In genomic region chr12:15851919-15852318, GRCh38 we compare ENCODE assay signal across 18 cellular contexts. TPM values are rescaled to one million over a fixed set of nuclear protein-coding genes. Genes with fewer than 3 reads are reported as not detected.
A peak's percentile ranks its signal among the peaks of the same experiment; 100 is the strongest.
DNase-seq lines count a peak whose midpoint lies in the region; ATAC-seq and TF ChIP-seq lines count a peak whose summit lies in the region.
"Had no signal": no experiment of that assay in that cellular context is flagged by ENCODE, and none has a peak within 500 bp of the region (broad histone marks: within the 10 kb centered on the region; RNA-seq: fewer than 3 reads in every experiment).

No MANE protein-coding gene starts in this region.

- H3K4ac ChIP-seq in trophoblast cell (ENCODE audit: low read depth, low read length), result no peak overlapping the region

- 81% methylated on average over 3 of the region's 3 CpGs for WGBS in GM23248 (ENCODE audit: low coverage in 1 of 2, low lambda C conversion rate in 2 of 2, missing lambda C conversion rate in 2 of 2), 2 experiments
- no CpG with 5 or more reads among the region's 3 CpGs for WGBS in trophoblast cell (ENCODE audit: extremely low coverage, insufficient coverage, insufficient read length)

- peaks cover 1% of the 10 kb centered on the region for H3K27me3 Mint-ChIP-seq in activated T-helper 2 cell treated with anti-CD3 and anti-CD28 coated beads, Interferon-gamma antibody, Interleukin-2, Interleukin-4, amounts not matched to agents 10 μg/mL and 5 μg/mL and 100 μg/mL, durations not matched to agents 14 hours and 24 hours and 36 hours (ENCODE audit: low read depth)

- POLR2A ChIA-PET in PC-3 (lab: Charles Lee; ENCODE audit: unreplicated experiment), result no interaction called here
- POLR2A ChIA-PET in OCI-LY7 (lab: Charles Lee), result no interaction called here

- 0 out of 2 replicates have a peak overlapping the region, but pooled peaks have one; percentile 42 for H2AFZ ChIP-seq in GM23248
- H2AFZ ChIP-seq in PC-3 (ENCODE audit: low read length), result no peak overlapping the region
- no peak overlapping the region for H2AFZ ChIP-seq in trophoblast cell (ENCODE audit: insufficient read depth, low read length, poor library complexity)
- H2AFZ ChIP-seq in OCI-LY7 (ENCODE audit: low read length), result no peak overlapping the region

- no peak overlapping the region for H4K91ac ChIP-seq in trophoblast cell (ENCODE audit: low read depth, low read length)

- 0 out of 2 replicates have a peak, but pooled peaks cover 4% of the 10 kb centered on the region for H3K9me2 ChIP-seq in GM23248 (ENCODE audit: insufficient read depth)
- H3K9me2 ChIP-seq in PC-3 (replicated peaks; ENCODE audit: low read length), result no peaks in the 10 kb centered on the region
- H3K9me2 ChIP-seq in OCI-LY7 (ENCODE audit: insufficient read depth, low read length), result no peaks in the 10 kb centered on the region

- no peak overlapping the region for H3K9ac ChIP-seq in GM23248
- no peak overlapping the region for H3K9ac ChIP-seq in PC-3 (ENCODE audit: low read length)
- no peak overlapping the region for H3K9ac ChIP-seq in trophoblast cell (ENCODE audit: low read length)
- H3K9ac ChIP-seq: BLaER1 treated with 17β-estradiol and CSF1 and Interleukin-3, amounts not matched to agents 10 nM and 100 nM had no signal

- no peak overlapping the region for H4K12ac ChIP-seq in trophoblast cell (ENCODE audit: low read depth, low read length)

- no peak overlapping the region for H2BK12ac ChIP-seq in trophoblast cell (ENCODE audit: low read length)

- no peaks in the 10 kb centered on the region for H3K9me3 ChIP-seq in GM23248 (ENCODE audit: low read depth)
- no peaks in the 10 kb centered on the region for H3K9me3 ChIP-seq in PC-3 (ENCODE audit: low read length)
- H3K9me3 ChIP-seq in trophoblast cell (ENCODE audit: insufficient read depth, low read depth, low read length), result no peaks in the 10 kb centered on the region
- no peaks in the 10 kb centered on the region for H3K9me3 ChIP-seq in OCI-LY7 (ENCODE audit: low read length)
- H3K9me3 ChIP-seq: BLaER1 treated with 17β-estradiol and CSF1 and Interleukin-3, amounts not matched to agents 10 nM and 100 nM had no signal

- H3K18ac ChIP-seq in trophoblast cell (ENCODE audit: low read length), result no peak overlapping the region

- intact Hi-C loops in PC-3 (cut with micrococcal nuclease), result loop anchor here (10.0 kb wide), 1 partner anchor 577 kb away; no protein-coding TSS in a partner anchor
- intact Hi-C loops in OCI-LY7 (cut with micrococcal nuclease; ENCODE audit: unreplicated experiment), result no loop called here
- intact Hi-C loops in activated T-helper 2 cell treated with anti-CD3 and anti-CD28 coated beads, Interferon-gamma antibody, Interleukin-2, Interleukin-4, amounts not matched to agents 10 μg/mL and 5 μg/mL and 100 μg/mL, durations not matched to agents 14 hours and 24 hours and 36 hours (cut with micrococcal nuclease), result no loop called here

- no peaks in the 10 kb centered on the region for H3K9me3 Mint-ChIP-seq in activated T-helper 2 cell treated with anti-CD3 and anti-CD28 coated beads, Interferon-gamma antibody, Interleukin-2, Interleukin-4, amounts not matched to agents 10 μg/mL and 5 μg/mL and 100 μg/mL, durations not matched to agents 14 hours and 24 hours and 36 hours

- no peak overlapping the region for H3K4me3 Mint-ChIP-seq in activated T-helper 2 cell treated with anti-CD3 and anti-CD28 coated beads, Interferon-gamma antibody, Interleukin-2, Interleukin-4, amounts not matched to agents 10 μg/mL and 5 μg/mL and 100 μg/mL, durations not matched to agents 14 hours and 24 hours and 36 hours (ENCODE audit: low read depth)

- in situ Hi-C loops in GM23248 (cut with MboI), result loop anchor here (5.0 to 25.0 kb wide), 3 partner anchors 255 to 565 kb away; no protein-coding TSS in a partner anchor

- H3K23ac ChIP-seq in trophoblast cell (ENCODE audit: low read length), result no peak overlapping the region

- H3K27ac ChIP-seq in GM23248 (peak overlapping the region; percentile 60), PC-3 (ENCODE audit: low read length) (0 out of 2 replicates have a peak overlapping the region, but pooled peaks have one; percentile 25), trophoblast cell (ENCODE audit: low read depth, low read length) (no peak overlapping the region), OCI-LY7 (ENCODE audit: low read depth, low read length, poor library complexity, severe bottlenecking) (no peak overlapping the region)
- H3K27ac ChIP-seq: BLaER1 treated with 17β-estradiol and CSF1 and Interleukin-3, amounts not matched to agents 10 nM and 100 nM; HL-60 had no signal

- H2AK5ac ChIP-seq in trophoblast cell (ENCODE audit: low read length), result no peak overlapping the region

- H3K36me3 ChIP-seq in GM23248 (ENCODE audit: low read depth) (no peaks in the 10 kb centered on the region), PC-3 (ENCODE audit: low read depth, low read length) (no peaks in the 10 kb centered on the region), trophoblast cell (ENCODE audit: control insufficient read depth in 1 of 2, insufficient read depth in 2 of 2, low read length in 2 of 2) (no peaks in the 10 kb centered on the region), OCI-LY7 (ENCODE audit: insufficient read depth, low read length) (no peaks in the 10 kb centered on the region)
- H3K36me3 ChIP-seq: BLaER1 treated with 17β-estradiol and CSF1 and Interleukin-3, amounts not matched to agents 10 nM and 100 nM had no signal

- H4K20me1 ChIP-seq in GM23248 (ENCODE audit: insufficient read depth) (no peaks in the 10 kb centered on the region), PC-3 (ENCODE audit: low read length) (no peaks in the 10 kb centered on the region), OCI-LY7 (ENCODE audit: insufficient read depth, low read length) (no peaks in the 10 kb centered on the region)
- H4K20me1 ChIP-seq: BLaER1 treated with 17β-estradiol and CSF1 and Interleukin-3, amounts not matched to agents 10 nM and 100 nM had no signal

- H3K79me2 ChIP-seq in GM23248 (ENCODE audit: insufficient read depth) (no peaks in the 10 kb centered on the region), PC-3 (ENCODE audit: low read length) (no peaks in the 10 kb centered on the region), trophoblast cell (ENCODE audit: control insufficient read depth, insufficient read depth, low read length, poor library complexity) (no peaks in the 10 kb centered on the region), OCI-LY7 (ENCODE audit: insufficient read depth, low read depth, low read length) (no peaks in the 10 kb centered on the region)

- H3F3A ChIP-seq in GM23248 (ENCODE audit: insufficient read depth) (peaks cover 17% of the 10 kb centered on the region), PC-3 (ENCODE audit: low read length, unreplicated experiment) (no peaks in the 10 kb centered on the region)

- no peak overlapping the region for H3K27ac Mint-ChIP-seq in activated T-helper 2 cell treated with anti-CD3 and anti-CD28 coated beads, Interferon-gamma antibody, Interleukin-2, Interleukin-4, amounts not matched to agents 10 μg/mL and 5 μg/mL and 100 μg/mL, durations not matched to agents 14 hours and 24 hours and 36 hours

- H3K36me3 Mint-ChIP-seq in activated T-helper 2 cell treated with anti-CD3 and anti-CD28 coated beads, Interferon-gamma antibody, Interleukin-2, Interleukin-4, amounts not matched to agents 10 μg/mL and 5 μg/mL and 100 μg/mL, durations not matched to agents 14 hours and 24 hours and 36 hours (ENCODE audit: low read depth), result no peaks in the 10 kb centered on the region

- no peak overlapping the region for H3K4me3 ChIP-seq in GM23248
- no peak overlapping the region for H3K4me3 ChIP-seq in PC-3 (ENCODE audit: low read length)
- H3K4me3 ChIP-seq in epithelial cell of esophagus (ENCODE audit: low read length), result no peak overlapping the region
- no peak overlapping the region for H3K4me3 ChIP-seq in trophoblast cell (ENCODE audit: low read depth, low read length)
- no peak overlapping the region for H3K4me3 ChIP-seq in OCI-LY7 (ENCODE audit: low read depth, low read length, poor library complexity, severe bottlenecking)
- H3K4me3 ChIP-seq: BLaER1 treated with 17β-estradiol and CSF1 and Interleukin-3, amounts not matched to agents 10 nM and 100 nM; K562 had no signal

- H3K79me1 ChIP-seq in trophoblast cell (ENCODE audit: low read length), result no peaks in the 10 kb centered on the region

- CTCF ChIA-PET in PC-3 (lab: Charles Lee), result no interaction called here
- CTCF ChIA-PET in OCI-LY7 (lab: Charles Lee; ENCODE audit: unreplicated experiment), result no interaction called here

- no peak overlapping the region for H2BK5ac ChIP-seq in trophoblast cell (ENCODE audit: low read depth, low read length, poor library complexity)

- BruUV-seq in PC-3 (replicated peaks; lab: Mats Ljungman, UMichigan) (no TSS peak), OCI-LY7 (replicated peaks; lab: Mats Ljungman, UMichigan) (no TSS peak)

- H3K4me1 Mint-ChIP-seq in activated T-helper 2 cell treated with anti-CD3 and anti-CD28 coated beads, Interferon-gamma antibody, Interleukin-2, Interleukin-4, amounts not matched to agents 10 μg/mL and 5 μg/mL and 100 μg/mL, durations not matched to agents 14 hours and 24 hours and 36 hours (ENCODE audit: low read depth), result no peaks in the 10 kb centered on the region

- H3K27me3 ChIP-seq in GM23248 (replicated peaks; ENCODE audit: insufficient read depth) (no peaks in the 10 kb centered on the region), PC-3 (ENCODE audit: low read length) (no peaks in the 10 kb centered on the region), trophoblast cell (ENCODE audit: insufficient read depth, low read length) (no peaks in the 10 kb centered on the region)
- H3K27me3 ChIP-seq: BLaER1 treated with 17β-estradiol and CSF1 and Interleukin-3, amounts not matched to agents 10 nM and 100 nM had no signal

- H3K4me2 ChIP-seq in GM23248 (ENCODE audit: unreplicated experiment) (no peak overlapping the region), PC-3 (ENCODE audit: low read length) (no peak overlapping the region), trophoblast cell (ENCODE audit: low read length) (no peak overlapping the region), OCI-LY7 (ENCODE audit: low read length) (no peak overlapping the region)
- H3K4me2 ChIP-seq: BLaER1 treated with 17β-estradiol and CSF1 and Interleukin-3, amounts not matched to agents 10 nM and 100 nM had no signal

- H2BK120ac ChIP-seq in trophoblast cell (ENCODE audit: insufficient read depth, low read length, poor library complexity), result no peak overlapping the region

- ATAC-seq in PC-3, result peak; percentile 18; the same call in 1 of the 2 replicates
- ATAC-seq in GM18907 (IDR thresholded peaks at IDR 0.05; ENCODE audit: unreplicated experiment), result no peak
- ATAC-seq: K562 had no signal

- TF ChIP-seq CTCF in PC-3 (conservative IDR thresholded peaks at IDR 0.05; ENCODE audit: low read depth, low read length) (no peak), epithelial cell of esophagus (IDR thresholded peaks at IDR 0.05; ENCODE audit: insufficient read depth, low read depth, low read length, missing control alignments) (no peak), OCI-LY7 (conservative IDR thresholded peaks at IDR 0.05; ENCODE audit: low read length) (no peak)

- H3K4me1 ChIP-seq in GM23248 (ENCODE audit: insufficient read depth) (peaks cover 28% of the 10 kb centered on the region), PC-3 (ENCODE audit: insufficient read depth, low read length) (peaks cover 16% of the 10 kb centered on the region), trophoblast cell (ENCODE audit: control insufficient read depth in 1 of 2, insufficient read depth in 2 of 2, low read length in 2 of 2) (no peaks in the 10 kb centered on the region), OCI-LY7 (ENCODE audit: insufficient read depth, low read length, poor library complexity, severe bottlenecking) (no peaks in the 10 kb centered on the region)

- no peak overlapping the region for H4K8ac ChIP-seq in trophoblast cell (ENCODE audit: low read depth, low read length)

- H3K14ac ChIP-seq in trophoblast cell (ENCODE audit: low read length), result no peak overlapping the region

- DNase-seq in GM23248, result peak; percentile 29
- peak; percentile 34 for DNase-seq in PC-3
- DNase-seq in epithelial cell of esophagus (ENCODE audit: low read depth), result peak; percentile 60
- peak; percentile 48 to 85 for DNase-seq in trophoblast cell
- DNase-seq in OCI-LY7 (ENCODE audit: low spot score), result no peak
- no peak for DNase-seq in stimulated activated CD8-positive, alpha-beta memory T cell treated with anti-CD3 and anti-CD28 coated beads, Interleukin-4, amount 100 ng/mL, for 48 hours
- no peak for DNase-seq in activated T-helper 2 cell treated with anti-CD3 and anti-CD28 coated beads, Interferon-gamma antibody, Interleukin-2, Interleukin-4, amounts not matched to agents 10 μg/mL and 5 μg/mL and 100 μg/mL, durations not matched to agents 14 hours and 24 hours and 36 hours (ENCODE audit: low spot score)
- DNase-seq: GOT3, MM.1S, NCI-H1105 treated with DMSO at 0.1 percent for 48 hours, NCI-H1930, NCI-H2171, NCI-H446 treated with DMSO at 0.1 percent for 48 hours, NCI-H774 had no signal

RNA-seq across cellular contexts. Expression of gene STRAP, which starts 30.3 kb away (rescaled TPM):
- 94.1 and 128 TPM in 2 replicates for total RNA-seq in GM23248 (2014; rRNA removed; shearing (Covaris generic))
- polyA plus RNA-seq in GM23248 (2016; fragmentation: Nextera tagmentation; extraction: Ambion mirVana), result 284 and 294 TPM in 2 replicates
- total RNA-seq in PC-3 (2014; rRNA removed), result 64.8 and 80.4 TPM in 2 replicates
- 226 and 235 TPM in 2 replicates for polyA plus RNA-seq in trophoblast cell (2013)
- total RNA-seq in OCI-LY7 (2014; rRNA removed; shearing (Covaris generic)), result 43.1 and 45.5 TPM in 2 replicates
- total RNA-seq in OCI-LY7 (2022), result 99.5 and 107 TPM in 2 replicates
- total RNA-seq in activated T-helper 2 cell treated with anti-CD3 and anti-CD28 coated beads, Interferon-gamma antibody, Interleukin-2, Interleukin-4, amounts not matched to agents 10 μg/mL and 5 μg/mL and 100 μg/mL, durations not matched to agents 14 hours and 24 hours and 36 hours, result 144 TPM in 2 replicates

RNA-seq across cellular contexts. Expression of gene DERA, which starts 59.2 kb away (rescaled TPM):
- 43.6 and 47.3 TPM in 2 replicates for total RNA-seq in GM23248 (2014; rRNA removed; shearing (Covaris generic))
- 70.5 and 71.3 TPM in 2 replicates for polyA plus RNA-seq in GM23248 (2016; fragmentation: Nextera tagmentation; extraction: Ambion mirVana)
- total RNA-seq in PC-3 (2014; rRNA removed) (34.6 and 49.4 TPM in 2 replicates), OCI-LY7 (2022) (87.2 and 103 TPM in 2 replicates)
- 31.0 and 32.1 TPM in 2 replicates for polyA plus RNA-seq in trophoblast cell (2013)
- 54.9 and 68.6 TPM in 2 replicates for total RNA-seq in OCI-LY7 (2014; rRNA removed; shearing (Covaris generic))
- total RNA-seq in activated T-helper 2 cell treated with anti-CD3 and anti-CD28 coated beads, Interferon-gamma antibody, Interleukin-2, Interleukin-4, amounts not matched to agents 10 μg/mL and 5 μg/mL and 100 μg/mL, durations not matched to agents 14 hours and 24 hours and 36 hours, result 21.4 and 21.9 TPM in 2 replicates

Comparison
In these comparisons a context has a peak if more than half of its experiments do, and no peak if none do; other contexts are left out.
1. DNase-seq: peak in GM23248 (single experiment), PC-3 (single experiment), epithelial cell of esophagus (single experiment) and trophoblast cell (2 of 2); none in OCI-LY7 (single experiment), stimulated activated CD8-positive, alpha-beta memory T cell treated with anti-CD3 and anti-CD28 coated beads, Interleukin-4, amount 100 ng/mL, for 48 hours (single experiment) and activated T-helper 2 cell treated with anti-CD3 and anti-CD28 coated beads, Interferon-gamma antibody, Interleukin-2, Interleukin-4, amounts not matched to agents 10 μg/mL and 5 μg/mL and 100 μg/mL, durations not matched to agents 14 hours and 24 hours and 36 hours (single experiment).
2. H3K27ac ChIP-seq: peak in GM23248 (single experiment) and PC-3 (single experiment); none in trophoblast cell (single experiment) and OCI-LY7 (single experiment).